Comparison of ENCODE assay signal across 8 cellular contexts in the genomic region with DNA sequence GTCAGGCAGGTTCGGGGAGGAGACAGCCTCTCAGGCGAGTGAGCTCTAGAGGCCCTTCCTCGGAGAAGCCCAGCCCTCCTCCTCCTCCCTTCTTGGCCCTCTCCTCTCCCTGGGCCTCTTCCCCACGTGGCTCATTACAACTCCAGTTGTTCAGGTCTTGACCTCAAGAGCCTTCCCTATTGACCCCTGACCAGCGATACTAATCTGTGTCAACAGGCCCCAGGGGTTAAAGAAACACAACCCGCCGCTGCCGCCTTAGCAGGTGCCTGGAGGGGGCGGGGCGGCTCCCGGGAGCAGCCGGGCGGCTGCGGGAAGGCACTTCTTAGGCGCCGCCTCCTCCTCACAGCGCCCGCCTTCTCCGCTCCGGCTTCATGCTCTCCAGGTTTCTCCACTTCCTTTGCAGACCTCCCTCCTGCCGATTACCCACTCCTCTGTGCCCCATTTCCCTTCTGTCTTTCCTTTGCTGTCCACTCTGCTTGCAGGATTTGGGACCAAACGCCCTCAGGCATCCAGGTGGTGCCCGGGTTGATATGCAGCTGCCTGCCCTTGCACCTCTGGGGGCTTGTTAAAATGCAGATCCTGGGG. TPM values are rescaled to one million over a fixed set of nuclear protein-coding genes. Genes with fewer than 3 reads are reported as not detected.
DNase-seq lines count a peak whose midpoint lies in the region; ATAC-seq, FAIRE-seq and TF ChIP-seq lines count a peak whose summit lies in the region.

No MANE protein-coding gene starts in this region.

- no peak for TF ChIP-seq EP300 in sigmoid colon (IDR thresholded peaks at IDR 0.05)

- H3K36me3 ChIP-seq in MG63, result peaks cover 88% of the 10 kb centered on the region
- no peaks in the 10 kb centered on the region for H3K36me3 ChIP-seq in heart left ventricle
- H3K36me3 ChIP-seq in sigmoid colon, result no peaks in the 10 kb centered on the region

- intact Hi-C loops in heart left ventricle (cut with DNase I), result loop anchor here in 1 of 10 donors (2.0 kb wide), 1 partner anchor 15 kb away; no protein-coding TSS in a partner anchor
- intact Hi-C loops in sigmoid colon (cut with DNase I), result no loop called here

- no peaks in the 10 kb centered on the region for H3K9me3 ChIP-seq in MG63
- no peaks in the 10 kb centered on the region for H3K9me3 ChIP-seq in heart left ventricle
- no peaks in the 10 kb centered on the region for H3K9me3 ChIP-seq in sigmoid colon

- no peak for FAIRE-seq in D721Med (lab: Jason Lieb, UNC)

- DNase-seq in D721Med (ENCODE audit: insufficient read length, low spot score) (peak; percentile 73), MG63 (peak; percentile 41), heart left ventricle (peak in 4 of 5 donors; percentile 71 to 81 (median 72)), sigmoid colon (peak; percentile 85)
- peak; percentile 42 to 53 for DNase-seq in activated CD4-positive, alpha-beta T cell treated with anti-CD3 and anti-CD28 coated beads, Interleukin-2, amount 50 U/mL, for 48 hours

- TF ChIP-seq CTCF in D721Med (IDR thresholded peaks at IDR 0.05; ENCODE audit: insufficient read depth, missing control alignments) (no peak), heart left ventricle (IDR thresholded peaks at IDR 0.05) (no peak), sigmoid colon (IDR thresholded peaks at IDR 0.05) (no peak)

- H3K4me3 ChIP-seq in MG63 (no peak overlapping the region), heart left ventricle (peak overlapping the region in 5 of 12 donors; percentile 5 to 33 (median 20)), sigmoid colon (peak overlapping the region in 3 of 4 donors; percentile 12 to 20 (median 14))

- H3K27ac ChIP-seq in heart left ventricle (peak overlapping the region in 11 of 12 donors; percentile 90 to 99 (median 97)), sigmoid colon (peak overlapping the region; percentile 95 to 99 (median 97))

- H3K27me3 ChIP-seq in MG63 (no peaks in the 10 kb centered on the region), heart left ventricle (no peaks in the 10 kb centered on the region), sigmoid colon (no peaks in the 10 kb centered on the region)

- 3 to 11% (median 3%) methylated on average over 23 of the region's 23 CpGs for WGBS in heart left ventricle, 4 donors
- 1 to 4% methylated on average over 23 of the region's 23 CpGs for WGBS in sigmoid colon, 2 donors

- TF ChIP-seq POLR2A in heart left ventricle (IDR thresholded peaks at IDR 0.05) (no peak), sigmoid colon (IDR thresholded peaks at IDR 0.05) (no peak)

- ATAC-seq in heart left ventricle (peak in 2 of 4 donors; percentile 7 to 22), GM18909 (IDR thresholded peaks at IDR 0.05; ENCODE audit: poor library complexity, unreplicated experiment) (no peak), HG03280 (IDR thresholded peaks at IDR 0.05; ENCODE audit: unreplicated experiment) (no peak), GM18502 (IDR thresholded peaks at IDR 0.05; ENCODE audit: poor library complexity, unreplicated experiment) (no peak)

- H3K4me1 ChIP-seq in heart left ventricle (peaks cover 29 to 94% (median 82%) of the 10 kb centered on the region in 12 donors), sigmoid colon (peaks cover 0 to 89% (median 85%) of the 10 kb centered on the region in 4 donors)

RNA-seq across cellular contexts. Expression of a gene that starts 51.0 kb away (rescaled TPM):
- not detected in 2 replicates for total RNA-seq in MG63 (2014; rRNA removed; shearing (Covaris generic); ENCODE audit: low replicate concordance)
- total RNA-seq in heart left ventricle (10 to 100 TPM in 3 of 9 donors, 1 to 10 TPM in 6; 5.2 to 19.1 (median 8.3) TPM), sigmoid colon (10 to 100 TPM; 13.0 to 17.8 (median 15.2) TPM)
- polyA plus RNA-seq in heart left ventricle (1 to 10 TPM; 7.7 to 8.4 TPM), sigmoid colon (10 to 100 TPM in 1 of 3 donors, 1 to 10 TPM in 2; 3.0 to 18.4 (median 3.7) TPM)

RNA-seq across cellular contexts. Expression of a gene that starts 56.4 kb away (rescaled TPM):
- 53.9 and 78.0 TPM in 2 replicates for total RNA-seq in MG63 (2014; rRNA removed; shearing (Covaris generic); ENCODE audit: low replicate concordance)
- 100 to 1,000 TPM in 8 of 9 donors, 10 to 100 TPM in 1; 81.4 to 147 (median 122) TPM for total RNA-seq in heart left ventricle
- 10 to 100 TPM; 42.1 to 55.2 TPM for polyA plus RNA-seq in heart left ventricle
- 100 to 1,000 TPM in 1 of 4 donors, 10 to 100 TPM in 3; 44.1 to 104 (median 58.5) TPM for total RNA-seq in sigmoid colon
- 10 to 100 TPM; 10.6 to 28.2 (median 22.2) TPM for polyA plus RNA-seq in sigmoid colon
